In the genomic region with DNA sequence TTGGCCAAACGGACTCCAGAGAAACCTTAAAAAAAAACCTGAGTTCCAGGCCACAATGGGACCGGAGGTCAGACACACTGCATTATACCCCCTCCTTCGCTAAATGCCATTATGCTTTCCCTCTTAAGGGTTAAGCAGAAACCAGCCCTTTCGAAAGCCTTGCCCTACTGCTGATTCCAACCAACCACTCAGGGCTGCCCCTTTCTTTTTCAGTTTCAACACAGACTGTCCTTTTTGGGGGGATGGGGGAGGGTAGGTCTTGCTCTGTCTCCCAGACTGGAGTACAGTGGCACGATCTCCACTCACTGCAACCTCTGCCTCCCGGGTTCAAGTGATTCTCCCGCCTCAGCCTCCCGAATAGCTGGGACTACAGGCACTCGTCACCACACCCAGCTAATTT, we compare ENCODE assay signal across 24 cellular contexts. TPM values are rescaled to one million over a fixed set of nuclear protein-coding genes. Genes with fewer than 3 reads are reported as not detected.
"Had no signal": no experiment of that assay in that cellular context is flagged by ENCODE, and none has a peak within 500 bp of the region (broad histone marks: within the 10 kb centered on the region; RNA-seq: fewer than 3 reads in every experiment).

No MANE protein-coding gene starts in this region.

- H3K4me3 ChIP-seq: coronary artery, esophagus squamous epithelium, gastrocnemius medialis, heart right ventricle, left lung, lower lobe of right lung had no signal

- H3K27me3 ChIP-seq: gastrocnemius medialis had no signal

- ATAC-seq: effector memory CD8-positive, alpha-beta T cell; esophagus mucosa; gastrocnemius medialis; heart right ventricle; left cardiac atrium; left lung; left ventricle myocardium superior; lower lobe of right lung; naive thymus-derived CD4-positive, alpha-beta T cell had no signal

- H3K9me3 Mint-ChIP-seq: effector memory CD8-positive, alpha-beta T cell; endodermal cell; naive thymus-derived CD4-positive, alpha-beta T cell had no signal

- H3K4me1 ChIP-seq: gastrocnemius medialis, heart right ventricle, left lung, lower lobe of right lung had no signal

- H3K36me3 Mint-ChIP-seq: naive thymus-derived CD4-positive, alpha-beta T cell had no signal

- H3K27ac Mint-ChIP-seq: effector memory CD8-positive, alpha-beta T cell; endodermal cell; naive thymus-derived CD4-positive, alpha-beta T cell had no signal

- DNase-seq: dermis blood vessel endothelial cell; effector CD8-positive, alpha-beta T cell; effector memory CD8-positive, alpha-beta T cell; endodermal cell; erythroblast; esophagus squamous epithelium; foreskin fibroblast; foreskin melanocyte; gastrocnemius medialis; glutamatergic neuron; heart right ventricle; hippocampal formation; left cardiac atrium; left lung; left ventricle myocardium superior; lower lobe of right lung; mesenchymal stem cell; midbrain; naive thymus-derived CD4-positive, alpha-beta T cell had no signal

- H3K9me3 ChIP-seq: esophagus squamous epithelium, gastrocnemius medialis, heart right ventricle, left lung, lower lobe of right lung had no signal

- H3K27ac ChIP-seq: coronary artery, epithelial cell of prostate, esophagus squamous epithelium, gastrocnemius medialis, heart right ventricle, left lung, lower lobe of right lung had no signal

- H3K36me3 ChIP-seq: esophagus squamous epithelium, gastrocnemius medialis, heart right ventricle, left lung, lower lobe of right lung had no signal

RNA-seq across cellular contexts. Expression of gene PPP2R2C, which starts 53.1 kb away (rescaled TPM):
- total RNA-seq: kidney epithelial cell; lower lobe of right lung; mononuclear cell; naive thymus-derived CD4-positive, alpha-beta T cell had no signal
